ENCODE assay signal across 10 cellular contexts in the genomic region with DNA sequence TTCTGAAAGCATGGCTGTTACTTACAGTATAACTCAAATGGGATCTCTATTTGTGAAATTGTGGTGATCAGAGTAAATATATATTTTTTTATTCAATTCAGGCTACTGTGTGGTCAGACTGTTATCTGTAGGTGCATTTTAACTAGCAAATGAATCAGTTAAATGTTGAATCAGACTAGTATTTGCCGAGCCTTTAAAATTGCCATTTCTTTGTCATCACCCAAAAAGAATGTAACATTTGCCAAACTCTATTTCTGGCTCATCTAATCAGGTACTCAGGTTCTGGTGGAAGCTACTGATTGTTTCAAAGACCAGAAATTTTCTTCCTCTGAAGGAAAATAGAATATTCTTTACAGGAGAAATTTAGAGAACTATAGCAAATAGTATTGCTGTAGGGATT. TPM values are rescaled to one million over a fixed set of nuclear protein-coding genes. Genes with fewer than 3 reads are reported as not detected.
A peak's percentile ranks its signal among the peaks of the same experiment; 100 is the strongest.
DNase-seq lines count a peak whose midpoint lies in the region; ATAC-seq, FAIRE-seq and TF ChIP-seq lines count a peak whose summit lies in the region.
"Had no signal": no experiment of that assay in that cellular context is flagged by ENCODE, and none has a peak within 500 bp of the region (broad histone marks: within the 10 kb centered on the region; RNA-seq: fewer than 3 reads in every experiment).

No MANE protein-coding gene starts in this region.

- peaks cover 66% of the 10 kb centered on the region for H3K4me1 Mint-ChIP-seq in CD4-positive, alpha-beta T cell (ENCODE audit: low read depth)
- peaks cover 29% of the 10 kb centered on the region for H3K4me1 Mint-ChIP-seq in astrocyte (ENCODE audit: low read depth, unreplicated experiment)

- peak overlapping the region; percentile 88 for H3K4me3 ChIP-seq in HUES6 (ENCODE audit: low read depth, low read length)
- H3K4me3 ChIP-seq in astrocyte (ENCODE audit: insufficient read depth, low read depth, low read length): peak overlapping the region; percentile 9
- no peak overlapping the region for H3K4me3 ChIP-seq in muscle layer of colon (ENCODE audit: low read depth in 1 of 2, low read length in 2 of 2)
- H3K4me3 ChIP-seq in tibial artery: no peak overlapping the region

- peak overlapping the region; percentile 96 for H3K4me2 ChIP-seq in astrocyte (ENCODE audit: low read length)

- peaks cover 52% of the 10 kb centered on the region for H3K79me2 ChIP-seq in astrocyte (ENCODE audit: insufficient read depth, low read length)

- H3K4me1 ChIP-seq in HUES6 (ENCODE audit: control insufficient read depth, insufficient read depth, low read length): peaks cover 17% of the 10 kb centered on the region
- peaks cover 29% of the 10 kb centered on the region for H3K4me1 ChIP-seq in astrocyte (ENCODE audit: insufficient read depth, low read length)
- peaks cover 37% of the 10 kb centered on the region for H3K4me1 ChIP-seq in muscle layer of colon (ENCODE audit: insufficient read depth, low read length)
- peaks cover 0 to 47% (median 21%) of the 10 kb centered on the region in 4 donors for H3K4me1 ChIP-seq in tibial artery

- H3K9ac ChIP-seq in HUES6 (ENCODE audit: low read length) (no peak overlapping the region), astrocyte (ENCODE audit: low read length) (peak overlapping the region; percentile 97), muscle layer of colon (ENCODE audit: low read length) (peak overlapping the region; percentile 94)

- POLR2A ChIA-PET in CD4-positive, alpha-beta T cell (lab: Charles Lee): interaction anchor here (0.6 to 4.2 kb wide), 6 partner anchors 16 to 256 kb away, joined by 4 to 57 read pairs (median 27); a partner anchor contains a TSS

- peaks cover 44% of the 10 kb centered on the region for H3K36me3 Mint-ChIP-seq in CD4-positive, alpha-beta T cell (ENCODE audit: low read depth)
- H3K36me3 Mint-ChIP-seq in astrocyte (ENCODE audit: low read depth, unreplicated experiment): peaks cover 3% of the 10 kb centered on the region

- peak overlapping the region; percentile 95 for H3K4me3 Mint-ChIP-seq in CD4-positive, alpha-beta T cell
- H3K4me3 Mint-ChIP-seq in astrocyte (ENCODE audit: unreplicated experiment): peak overlapping the region; percentile 99

- intact Hi-C loops in CD4-positive, alpha-beta T cell (cut with DNase I, micrococcal nuclease): loop anchor here in 1 of 2 experiments (5.0 kb wide), 1 partner anchor 282 kb away; a partner anchor contains a TSS
- intact Hi-C loops in tibial artery (cut with DNase I; ENCODE audit: low total_unique reads): loop anchor here (5.0 to 10.0 kb wide), 2 partner anchors 122 to 255 kb away; a partner anchor contains a TSS

- no peak overlapping the region for H3K27ac ChIP-seq in CD4-positive, alpha-beta T cell (ENCODE audit: low read depth, low read length)
- no peak overlapping the region for H3K27ac ChIP-seq in HUES6 (ENCODE audit: low read depth, low read length)
- H3K27ac ChIP-seq in astrocyte (ENCODE audit: low read depth, low read length): peak overlapping the region; percentile 85
- no peak overlapping the region for H3K27ac ChIP-seq in muscle layer of colon (ENCODE audit: low read depth, low read length)
- peak overlapping the region in 1 of 2 donors; percentile 88 for H3K27ac ChIP-seq in tibial artery

- peaks cover 11% of the 10 kb centered on the region for H3K36me3 ChIP-seq in HUES6 (ENCODE audit: control insufficient read depth, insufficient read depth, low read length)
- peaks cover under 1% of the 10 kb centered on the region for H3K36me3 ChIP-seq in astrocyte (ENCODE audit: insufficient read depth, low read length)
- no peaks in the 10 kb centered on the region for H3K36me3 ChIP-seq in muscle layer of colon (ENCODE audit: insufficient read depth, low read length)
- no peaks in the 10 kb centered on the region for H3K36me3 ChIP-seq in tibial artery
- H3K36me3 ChIP-seq: neutrophil had no signal

- CTCF ChIA-PET in CD4-positive, alpha-beta T cell (lab: Charles Lee): interaction anchor here (1.2 to 1.9 kb wide), 3 partner anchors 200 to 269 kb away, joined by 5 to 9 read pairs (median 6); no protein-coding TSS in a partner anchor

- H4K20me1 ChIP-seq in astrocyte (ENCODE audit: insufficient read depth, low read length): peaks cover 23% of the 10 kb centered on the region

- H3K27ac Mint-ChIP-seq in CD4-positive, alpha-beta T cell: peak overlapping the region; percentile 94
- H3K27ac Mint-ChIP-seq in astrocyte (ENCODE audit: unreplicated experiment): no peak overlapping the region

- ATAC-seq in CD4-positive, alpha-beta T cell (ENCODE audit: poor library complexity): no peak
- ATAC-seq in HG02798 (IDR thresholded peaks at IDR 0.05; ENCODE audit: poor library complexity, unreplicated experiment): no peak
- no peak for ATAC-seq in HG03342 (IDR thresholded peaks at IDR 0.05; ENCODE audit: unreplicated experiment)

- H3K9me3 ChIP-seq in CD4-positive, alpha-beta T cell (ENCODE audit: control insufficient read depth, low read length): no peaks in the 10 kb centered on the region
- H3K9me3 ChIP-seq in HUES6 (ENCODE audit: control insufficient read depth, insufficient read depth, low read depth, low read length) (peaks cover under 1% of the 10 kb centered on the region; the same call in 1 of the 2 replicates), astrocyte (ENCODE audit: insufficient read depth, low read depth, low read length) (no peaks in the 10 kb centered on the region), muscle layer of colon (ENCODE audit: low read length) (no peaks in the 10 kb centered on the region), tibial artery (no peaks in the 10 kb centered on the region)
- H3K9me3 ChIP-seq: neutrophil had no signal

- no peak for DNase-seq in CD4-positive, alpha-beta T cell
- DNase-seq in astrocyte (ENCODE audit: low read depth): peak; percentile 62
- DNase-seq in NCI-H2107 (lab: John Stamatoyannopoulos, UW): no peak
- DNase-seq in tibial artery: no peak
- DNase-seq: NCI-H526 had no signal

- no peak for FAIRE-seq in astrocyte (lab: Jason Lieb, UNC)

- H2AFZ ChIP-seq in astrocyte (ENCODE audit: low read depth, low read length): no peak overlapping the region

- no peaks in the 10 kb centered on the region for H3K27me3 ChIP-seq in CD4-positive, alpha-beta T cell (ENCODE audit: control insufficient read depth, insufficient read depth, low read length)
- H3K27me3 ChIP-seq in HUES6 (ENCODE audit: control insufficient read depth, insufficient read depth, low read length) (no peaks in the 10 kb centered on the region), astrocyte (ENCODE audit: insufficient read depth, low read length) (no peaks in the 10 kb centered on the region), muscle layer of colon (ENCODE audit: control insufficient read depth in 1 of 2, insufficient read depth in 2 of 2, low read length in 2 of 2) (no peaks in the 10 kb centered on the region), tibial artery (no peaks in the 10 kb centered on the region)
- H3K27me3 ChIP-seq: neutrophil had no signal

- no peaks in the 10 kb centered on the region for H3K27me3 Mint-ChIP-seq in CD4-positive, alpha-beta T cell
- H3K27me3 Mint-ChIP-seq in astrocyte (ENCODE audit: low read depth, unreplicated experiment): no peaks in the 10 kb centered on the region

- H3K9me3 Mint-ChIP-seq in CD4-positive, alpha-beta T cell: no peaks in the 10 kb centered on the region
- no peaks in the 10 kb centered on the region for H3K9me3 Mint-ChIP-seq in astrocyte (ENCODE audit: unreplicated experiment)

- TF ChIP-seq CTCF in CD4-positive, alpha-beta T cell (IDR thresholded peaks at IDR 0.05): no peak
- no peak for TF ChIP-seq CTCF in astrocyte (IDR thresholded peaks at IDR 0.05; ENCODE audit: insufficient read depth, low read depth, low read length)
- TF ChIP-seq CTCF in tibial artery (IDR thresholded peaks at IDR 0.05): no peak

RNA-seq across cellular contexts. Expression of a gene that starts 1.8 kb away (rescaled TPM):
- total RNA-seq in CD4-positive, alpha-beta T cell: 10 to 100 TPM; 54.2 to 57.1 TPM
- total RNA-seq in astrocyte: 59.3 and 64.5 TPM in 2 replicates

RNA-seq across cellular contexts. Expression of a gene that starts 2.7 kb away (rescaled TPM):
- 10 to 100 TPM; 23.3 to 26.4 TPM for total RNA-seq in CD4-positive, alpha-beta T cell
- 49.2 and 52.4 TPM in 2 replicates for total RNA-seq in astrocyte

RNA-seq across cellular contexts. Expression of a gene that starts 19.5 kb away (rescaled TPM):
- not detected for total RNA-seq in CD4-positive, alpha-beta T cell
- 0.36 and 0.45 TPM in 2 replicates for total RNA-seq in astrocyte

Comparison
In these comparisons a context has a peak if more than half of its experiments do, and no peak if none do; other contexts are left out.
1. H3K4me3 ChIP-seq: peak in HUES6 (single experiment) and astrocyte (single experiment); none in muscle layer of colon (0 of 2) and tibial artery (0 of 2).